19 cellular contexts compared by ENCODE assay signal in genomic region chr6:134675110-134676038, GRCh38.
DNase-seq lines count a peak whose midpoint lies in the region; ATAC-seq and TF ChIP-seq lines count a peak whose summit lies in the region.
"Had no signal": no experiment of that assay in that cellular context is flagged by ENCODE, and none has a peak within 500 bp of the region (broad histone marks: within the 10 kb centered on the region; RNA-seq: fewer than 3 reads in every experiment).

No MANE protein-coding gene starts in this region.

- H3K4me1 ChIP-seq in IMR-90 (ENCODE audit: control insufficient read depth, insufficient read depth, low read length) (peaks cover 11% of the 10 kb centered on the region), Peyer's patch (peaks cover 0 to 10% (median 4%) of the 10 kb centered on the region in 4 donors)
- H3K4me1 ChIP-seq: suprapubic skin had no signal

- H2AFZ ChIP-seq in IMR-90 (replicated peaks; ENCODE audit: low read length, poor library complexity), result no peak overlapping the region

- H3K4me2 ChIP-seq in IMR-90 (ENCODE audit: low read depth, low read length), result no peak overlapping the region
- H3K4me2 ChIP-seq: BLaER1 treated with 17β-estradiol and CSF1 and Interleukin-3, amounts not matched to agents 10 nM and 100 nM had no signal

- peaks cover 78% of the 10 kb centered on the region for H3K4me1 Mint-ChIP-seq in osteocyte (ENCODE audit: unreplicated experiment)
- H3K4me1 Mint-ChIP-seq: memory B cell had no signal

- H3K14ac ChIP-seq in IMR-90 (replicated peaks; ENCODE audit: low read depth, low read length), result no peak overlapping the region

- H3K4ac ChIP-seq in IMR-90 (ENCODE audit: low read depth, low read length), result peak overlapping the region; percentile 68; the same call in 1 of the 2 replicates

- no peak overlapping the region for H3K18ac ChIP-seq in IMR-90 (ENCODE audit: low read depth, low read length)

- ATAC-seq in IMR-90 (ENCODE audit: low read depth) (no peak), HG03342 (IDR thresholded peaks at IDR 0.05; ENCODE audit: unreplicated experiment) (no peak)
- ATAC-seq: activated CD4-positive, CD25-positive, alpha-beta regulatory T cell treated with anti-CD3 and anti-CD28 coated beads, Interleukin-2, amount 50 U/mL, for 24 hours had no signal

- H3K9me1 ChIP-seq in IMR-90 (ENCODE audit: insufficient read depth, low read length), result peaks cover 6% of the 10 kb centered on the region; the same call in 1 of the 2 replicates

- TF ChIP-seq CTCF in IMR-90 (conservative IDR thresholded peaks at IDR 0.05; ENCODE audit: low read depth, low read length), result no peak
- TF ChIP-seq CTCF in Peyer's patch (IDR thresholded peaks at IDR 0.05), result no peak
- no peak for TF ChIP-seq CTCF in osteocyte (IDR thresholded peaks at IDR 0.05)

- no peak for TF ChIP-seq RAD21 in IMR-90 (IDR thresholded peaks at IDR 0.05; ENCODE audit: low read length)

- H3K9me3 ChIP-seq in IMR-90 (ENCODE audit: control insufficient read depth, insufficient read depth, low read length) (no peaks in the 10 kb centered on the region), Peyer's patch (no peaks in the 10 kb centered on the region)
- H3K9me3 ChIP-seq: BLaER1 treated with 17β-estradiol and CSF1 and Interleukin-3, amounts not matched to agents 10 nM and 100 nM; esophagus muscularis mucosa; suprapubic skin had no signal

- H3K36me3 ChIP-seq in IMR-90 (ENCODE audit: control insufficient read depth, insufficient read depth, low read length) (no peaks in the 10 kb centered on the region), Peyer's patch (no peaks in the 10 kb centered on the region)
- H3K36me3 ChIP-seq: BLaER1 treated with 17β-estradiol and CSF1 and Interleukin-3, amounts not matched to agents 10 nM and 100 nM; esophagus muscularis mucosa; suprapubic skin had no signal

- H4K5ac ChIP-seq in IMR-90 (ENCODE audit: low read depth, low read length), result no peak overlapping the region

- intact Hi-C loops in IMR-90 (cut with micrococcal nuclease), result no loop called here

- H4K20me1 ChIP-seq in IMR-90 (ENCODE audit: insufficient read depth, low read length), result no peaks in the 10 kb centered on the region
- H4K20me1 ChIP-seq: BLaER1 treated with 17β-estradiol and CSF1 and Interleukin-3, amounts not matched to agents 10 nM and 100 nM had no signal

- no peaks in the 10 kb centered on the region for H3K27me3 Mint-ChIP-seq in osteocyte (ENCODE audit: unreplicated experiment)
- H3K27me3 Mint-ChIP-seq: memory B cell had no signal

- POLR2A ChIA-PET in IMR-90 (lab: Charles Lee; ENCODE audit: unreplicated experiment), result interaction anchor here (0.5 kb wide), 1 partner anchor 147 kb away, joined by 3 read pairs; no protein-coding TSS in a partner anchor

- no peak overlapping the region for H4K8ac ChIP-seq in IMR-90 (ENCODE audit: low read depth in 2 of 2, low read length in 2 of 2)

- H3K4me3 ChIP-seq in IMR-90 (ENCODE audit: insufficient read depth, low read depth, low read length) (no peak overlapping the region), Peyer's patch (no peak overlapping the region)
- H3K4me3 ChIP-seq: BLaER1 treated with 17β-estradiol and CSF1 and Interleukin-3, amounts not matched to agents 10 nM and 100 nM; esophagus muscularis mucosa; suprapubic skin had no signal

- CTCF ChIA-PET in IMR-90 (lab: Yijun Ruan, JAX), result no interaction called here

- no peaks in the 10 kb centered on the region for H3K36me3 Mint-ChIP-seq in osteocyte (ENCODE audit: unreplicated experiment)
- H3K36me3 Mint-ChIP-seq: memory B cell had no signal

- H3K27me3 ChIP-seq in IMR-90 (ENCODE audit: control insufficient read depth, insufficient read depth, low read length) (no peaks in the 10 kb centered on the region), Peyer's patch (no peaks in the 10 kb centered on the region)
- H3K27me3 ChIP-seq: BLaER1 treated with 17β-estradiol and CSF1 and Interleukin-3, amounts not matched to agents 10 nM and 100 nM; esophagus muscularis mucosa; suprapubic skin had no signal

- no peak for DNase-seq in IMR-90
- DNase-seq in NCI-H2029 treated with DMSO at 0.1 percent for 48 hours (lab: John Stamatoyannopoulos, UW), result peak; percentile 30
- no peak for DNase-seq in Peyer's patch
- DNase-seq in osteocyte (ENCODE audit: extremely low spot score, unreplicated experiment), result no peak
- no peak for DNase-seq in AG08395 (ENCODE audit: low spot score)
- DNase-seq in stimulated activated CD4-positive, alpha-beta T cell treated with anti-CD3 and anti-CD28 coated beads, Interleukin-2, amount 100 ng/mL, for 48 hours, result no peak
- DNase-seq: activated CD8-positive, alpha-beta memory T cell treated with anti-CD3 and anti-CD28 coated beads, Interleukin-2, amount 50 U/mL, for 48 hours; activated naive CD4-positive, alpha-beta T cell treated with anti-CD3 and anti-CD28 coated beads for 36 hours; dermis blood vessel endothelial cell; islet precursor cell; NCI-H526; stimulated activated CD4-positive, alpha-beta T cell treated with anti-CD3 and anti-CD28 coated beads, Interleukin-2, amount 100 ng/mL, for 24 hours had no signal

- no peak overlapping the region for H3K27ac ChIP-seq in IMR-90 (ENCODE audit: insufficient read depth, low read length)
- peak overlapping the region in 3 of 4 donors; percentile 55 to 87 (median 64) for H3K27ac ChIP-seq in Peyer's patch
- H3K27ac ChIP-seq: BLaER1 treated with 17β-estradiol and CSF1 and Interleukin-3, amounts not matched to agents 10 nM and 100 nM; esophagus muscularis mucosa; suprapubic skin had no signal

- 0 out of 2 replicates have a peak overlapping the region, but pooled peaks have one; percentile 44 for H2AK5ac ChIP-seq in IMR-90 (ENCODE audit: low read depth, low read length)

- no peak overlapping the region for H3K23ac ChIP-seq in IMR-90 (ENCODE audit: low read depth, low read length)

- no peaks in the 10 kb centered on the region for H3K9me3 Mint-ChIP-seq in osteocyte (ENCODE audit: unreplicated experiment)
- H3K9me3 Mint-ChIP-seq: activated naive CD4-positive, alpha-beta T cell treated with anti-CD3 and anti-CD28 coated beads for 36 hours; memory B cell; T-helper 1 cell treated with Interleukin-12 subunit alpha and Interleukin-12 subunit beta and Interleukin-4 antibody, amounts not matched to agents 30 μg/mL and 1 μg/mL, for 36 hours had no signal

- H2BK120ac ChIP-seq in IMR-90 (ENCODE audit: low read depth, low read length), result peak overlapping the region; percentile 58; the same call in 1 of the 2 replicates

- H3K4me3 Mint-ChIP-seq in osteocyte (ENCODE audit: unreplicated experiment), result no peak overlapping the region
- H3K4me3 Mint-ChIP-seq: activated naive CD4-positive, alpha-beta T cell treated with anti-CD3 and anti-CD28 coated beads for 36 hours; memory B cell; T-helper 1 cell treated with Interleukin-12 subunit alpha and Interleukin-12 subunit beta and Interleukin-4 antibody, amounts not matched to agents 30 μg/mL and 1 μg/mL, for 36 hours had no signal

- WGBS in IMR-90 (ENCODE audit: extremely low coverage in 2 of 2, insufficient read length in 1 of 2), 2 experiments, result 87% methylated on average over 5 of the region's 11 CpGs; no CpG with 5 or more reads in 1 of the 2 experiments

- H3K56ac ChIP-seq in IMR-90 (ENCODE audit: extremely low read depth, insufficient read depth, low read length), result no peak overlapping the region

- H2BK15ac ChIP-seq in IMR-90 (ENCODE audit: low read depth, low read length), result peak overlapping the region; percentile 56; the same call in 1 of the 3 replicates

- no peak overlapping the region for H3K9ac ChIP-seq in IMR-90 (ENCODE audit: low read depth, low read length)
- H3K9ac ChIP-seq: BLaER1 treated with 17β-estradiol and CSF1 and Interleukin-3, amounts not matched to agents 10 nM and 100 nM had no signal

- no TSS peak for BruUV-seq in IMR-90 (replicated peaks; lab: Mats Ljungman, UMichigan)

- H3K79me1 ChIP-seq in IMR-90 (ENCODE audit: low read depth in 1 of 2, low read length in 2 of 2), result no peaks in the 10 kb centered on the region

- no peak overlapping the region for H2AK9ac ChIP-seq in IMR-90 (replicated peaks; ENCODE audit: low read depth, low read length, poor library complexity)

- TF ChIP-seq POLR2A in IMR-90 (IDR thresholded peaks at IDR 0.05; ENCODE audit: low read depth, low read length) (no peak), Peyer's patch (IDR thresholded peaks at IDR 0.05) (no peak)

- in situ Hi-C loops in IMR-90 (cut with MboI; ENCODE audit: low sequenced_read_pairs), result no loop called here

- no peak overlapping the region; the same call in none of the 2 replicates for H2BK20ac ChIP-seq in IMR-90 (ENCODE audit: low read depth, low read length)

- H2BK5ac ChIP-seq in IMR-90 (ENCODE audit: low read depth, low read length, poor library complexity, severe bottlenecking), result peak overlapping the region; percentile 12

- H3K27ac Mint-ChIP-seq in osteocyte (ENCODE audit: unreplicated experiment), result peak overlapping the region; percentile 92
- H3K27ac Mint-ChIP-seq: activated naive CD4-positive, alpha-beta T cell treated with anti-CD3 and anti-CD28 coated beads for 36 hours; memory B cell; T-helper 1 cell treated with Interleukin-12 subunit alpha and Interleukin-12 subunit beta and Interleukin-4 antibody, amounts not matched to agents 30 μg/mL and 1 μg/mL, for 36 hours had no signal

- dilution Hi-C loops in IMR-90 (cut with HindIII; ENCODE audit: low sequenced_read_pairs, unreplicated experiment), result no loop called here

- peak overlapping the region; percentile 27; the same call in 1 of the 2 replicates for H4K91ac ChIP-seq in IMR-90 (ENCODE audit: insufficient read depth, low read depth, low read length)

TF ChIP-seq in IMR-90, 13 proteins besides CTCF, POLR2A, EP300 and RAD21:
- TF ChIP-seq MAZ (IDR thresholded peaks at IDR 0.05; ENCODE audit: borderline replicate concordance, low read depth, low read length) (no peak), MAFK (IDR thresholded peaks at IDR 0.05; ENCODE audit: low read depth, low read length) (peak; percentile 79)
